In genomic region chr20:16314722-16315121, GRCh38 we compare ENCODE assay signal across 10 cellular contexts.
"Had no signal": no experiment of that assay in that cellular context is flagged by ENCODE, and none has a peak within 500 bp of the region (broad histone marks: within the 10 kb centered on the region; RNA-seq: fewer than 3 reads in every experiment).

No MANE protein-coding gene starts in this region.

- H3K27me3 ChIP-seq: heart right ventricle, sigmoid colon, thyroid gland had no signal

- DNase-seq: central memory CD4-positive, alpha-beta T cell; effector CD4-positive, alpha-beta T cell; foreskin melanocyte; heart right ventricle; sigmoid colon; stimulated activated CD4-positive, alpha-beta T cell treated with anti-CD3 and anti-CD28 coated beads, Interleukin-4, amount 100 ng/mL, for 1 hour; stimulated activated CD8-positive, alpha-beta memory T cell treated with anti-CD3 and anti-CD28 coated beads, Interleukin-4, amount 100 ng/mL, for 48 hours; stimulated activated naive CD8-positive, alpha-beta T cell treated with anti-CD3 and anti-CD28 coated beads, Interleukin-15, amount 100 ng/mL, for 72 hours; thyroid gland had no signal

- H3K27ac ChIP-seq: coronary artery, heart right ventricle, sigmoid colon, thyroid gland had no signal

- H3K4me1 ChIP-seq: heart right ventricle, sigmoid colon, thyroid gland had no signal

- ATAC-seq: heart right ventricle; stimulated activated naive CD8-positive, alpha-beta T cell treated with anti-CD3 and anti-CD28 coated beads, Interleukin-15, amount 100 ng/mL, for 72 hours had no signal

- H3K4me3 ChIP-seq: coronary artery, heart right ventricle, sigmoid colon, thyroid gland had no signal

- H3K9me3 ChIP-seq: heart right ventricle, sigmoid colon, thyroid gland had no signal
